1 cellular context compared by ENCODE assay signal in the genomic region with DNA sequence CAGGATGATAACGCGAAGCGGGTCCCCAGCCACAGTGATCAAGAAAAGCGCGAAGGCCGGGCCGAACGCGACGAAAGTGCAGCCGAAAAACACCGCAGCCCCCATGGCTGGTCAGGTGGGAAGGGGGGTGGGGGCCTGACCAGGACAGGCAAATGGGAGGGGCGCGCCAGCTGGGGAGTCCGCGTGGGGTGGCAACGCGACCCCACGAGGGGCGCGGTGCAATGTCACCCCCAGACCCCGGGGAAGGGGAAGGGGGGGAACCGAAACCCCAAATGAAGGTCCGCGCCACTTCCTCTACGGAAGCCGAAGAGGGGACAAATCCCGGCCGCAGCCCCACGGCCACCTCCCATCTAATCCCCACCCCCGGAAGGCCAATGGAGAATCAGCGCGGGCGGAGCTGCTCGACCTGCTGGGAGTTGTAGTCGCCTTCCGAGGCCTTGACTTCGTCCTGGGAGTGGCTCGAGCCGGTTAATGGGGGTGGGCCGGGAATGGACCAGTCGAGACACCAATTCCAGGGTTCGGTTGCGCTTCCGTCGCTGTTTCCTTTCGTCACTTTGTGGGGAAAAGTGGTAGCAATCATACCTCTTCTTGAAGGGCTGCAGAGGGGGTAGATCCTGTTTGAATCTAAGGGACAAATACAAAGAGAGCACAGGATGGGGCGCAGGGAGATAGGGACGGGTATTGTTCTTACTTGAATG.
A peak's percentile ranks its signal among the peaks of the same experiment; 100 is the strongest.
TF ChIP-seq lines count a peak whose summit lies in the region.

Gene APH1A, minus strand, starts transcription at position 311 of the 698 bp plus-strand sequence. Its CDS starts 206 bp downstream, at position 105.

TF ChIP-seq in HepG2, 621 proteins besides CTCF, POLR2A, EP300 and RAD21 (continued from another document and continues in another):
- TF ChIP-seq NFE2L1 (CRISPR knock-in tag; IDR thresholded peaks at IDR 0.05; ENCODE audit: borderline replicate concordance) (no peak), BCL6 (CRISPR knock-in tag; IDR thresholded peaks at IDR 0.05) (no peak), ZNF407 (CRISPR knock-in tag; IDR thresholded peaks at IDR 0.05; ENCODE audit: not compliant biosample characterization) (no peak), ZNF432 (CRISPR knock-in tag; IDR thresholded peaks at IDR 0.05; ENCODE audit: borderline replicate concordance) (no peak), SRF (IDR thresholded peaks at IDR 0.05; ENCODE audit: low read depth, low read length) (no peak), PCBP2 (optimal IDR thresholded peaks at IDR 0.05; ENCODE audit: low read depth, low read length, poor library complexity, severe bottlenecking) (no peak), RXRB (CRISPR knock-in tag; IDR thresholded peaks at IDR 0.05; ENCODE audit: borderline replicate concordance) (no peak), ZFP82 (CRISPR knock-in tag; IDR thresholded peaks at IDR 0.05; ENCODE audit: borderline replicate concordance) (no peak), ZNF660 (CRISPR knock-in tag; IDR thresholded peaks at IDR 0.05; ENCODE audit: borderline replicate concordance, low read depth) (no peak), ARID3A (IDR thresholded peaks at IDR 0.05; ENCODE audit: low read depth, low read length) (no peak), E2F5 (CRISPR knock-in tag; conservative IDR thresholded peaks at IDR 0.05) (no peak), ZBTB33 (CRISPR knock-in tag; IDR thresholded peaks at IDR 0.05) (no peak), EZH2 (conservative IDR thresholded peaks at IDR 0.05; ENCODE audit: low read depth, low read length) (no peak), SRSF1 (optimal IDR thresholded peaks at IDR 0.05; ENCODE audit: low read depth, low read length) (peak; percentile 89), ZNF879 (CRISPR knock-in tag; IDR thresholded peaks at IDR 0.05) (peak; percentile 62; the same call in 1 of the 2 replicates), REXO4 (CRISPR knock-in tag; IDR thresholded peaks at IDR 0.05; ENCODE audit: borderline replicate concordance) (no peak), ZNF75D (CRISPR knock-in tag; IDR thresholded peaks at IDR 0.05; ENCODE audit: borderline replicate concordance) (no peak), ZSCAN20 (CRISPR knock-in tag; IDR thresholded peaks at IDR 0.05; ENCODE audit: borderline replicate concordance) (no peak), TAF1 (CRISPR knock-in tag; IDR thresholded peaks at IDR 0.05) (peak; percentile 59), NCOA2 (CRISPR knock-in tag; IDR thresholded peaks at IDR 0.05) (0 out of 2 replicates have a peak, but pooled peaks have one; percentile 16), POGZ (CRISPR knock-in tag; IDR thresholded peaks at IDR 0.05) (peak; percentile 69; the same call in 1 of the 2 replicates), PHB2 (IDR thresholded peaks at IDR 0.05; ENCODE audit: partially characterized antibody) (no peak), ZNF557 (CRISPR knock-in tag; IDR thresholded peaks at IDR 0.05) (no peak), SP2 (CRISPR knock-in tag; IDR thresholded peaks at IDR 0.05) (peak; percentile 73), KMT2A (CRISPR knock-in tag; IDR thresholded peaks at IDR 0.05) (peak; percentile 93), RFXANK (CRISPR knock-in tag; IDR thresholded peaks at IDR 0.05) (0 out of 2 replicates have a peak, but pooled peaks have one; percentile 33), SNAPC2 (CRISPR knock-in tag; IDR thresholded peaks at IDR 0.05) (no peak), STAG1 (CRISPR knock-in tag; IDR thresholded peaks at IDR 0.05) (no peak), NRL (CRISPR knock-in tag; IDR thresholded peaks at IDR 0.05; ENCODE audit: borderline replicate concordance) (no peak), ARNT (IDR thresholded peaks at IDR 0.05) (no peak), TIGD3 (CRISPR knock-in tag; IDR thresholded peaks at IDR 0.05; ENCODE audit: borderline replicate concordance) (peak; percentile 45; the same call in 1 of the 2 replicates), CBX2 (IDR thresholded peaks at IDR 0.05; ENCODE audit: low read depth, low read length) (no peak), CBX2 (CRISPR knock-in tag; IDR thresholded peaks at IDR 0.05; ENCODE audit: low read depth) (no peak), HDAC6 (IDR thresholded peaks at IDR 0.05; ENCODE audit: low read depth, low read length) (no peak), NFIC (IDR thresholded peaks at IDR 0.05; ENCODE audit: low read length) (no peak), RORA (CRISPR knock-in tag; IDR thresholded peaks at IDR 0.05) (no peak), MYPOP (CRISPR knock-in tag; IDR thresholded peaks at IDR 0.05) (0 out of 2 replicates have a peak, but pooled peaks have one; percentile 31)
- TF ChIP-seq, protein P1, sequence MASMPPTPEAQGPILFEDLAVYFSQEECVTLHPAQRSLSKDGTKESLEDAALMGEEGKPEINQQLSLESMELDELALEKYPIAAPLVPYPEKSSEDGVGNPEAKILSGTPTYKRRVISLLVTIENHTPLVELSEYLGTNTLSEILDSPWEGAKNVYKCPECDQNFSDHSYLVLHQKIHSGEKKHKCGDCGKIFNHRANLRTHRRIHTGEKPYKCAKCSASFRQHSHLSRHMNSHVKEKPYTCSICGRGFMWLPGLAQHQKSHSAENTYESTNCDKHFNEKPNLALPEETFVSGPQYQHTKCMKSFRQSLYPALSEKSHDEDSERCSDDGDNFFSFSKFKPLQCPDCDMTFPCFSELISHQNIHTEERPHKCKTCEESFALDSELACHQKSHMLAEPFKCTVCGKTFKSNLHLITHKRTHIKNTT (CRISPR knock-in tag; IDR thresholded peaks at IDR 0.05) = no peak
- TF ChIP-seq, protein P2, sequence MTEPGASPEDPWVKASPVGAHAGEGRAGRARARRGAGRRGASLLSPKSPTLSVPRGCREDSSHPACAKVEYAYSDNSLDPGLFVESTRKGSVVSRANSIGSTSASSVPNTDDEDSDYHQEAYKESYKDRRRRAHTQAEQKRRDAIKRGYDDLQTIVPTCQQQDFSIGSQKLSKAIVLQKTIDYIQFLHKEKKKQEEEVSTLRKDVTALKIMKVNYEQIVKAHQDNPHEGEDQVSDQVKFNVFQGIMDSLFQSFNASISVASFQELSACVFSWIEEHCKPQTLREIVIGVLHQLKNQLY (CRISPR knock-in tag; IDR thresholded peaks at IDR 0.05) = no peak
- TF ChIP-seq, protein P3, sequence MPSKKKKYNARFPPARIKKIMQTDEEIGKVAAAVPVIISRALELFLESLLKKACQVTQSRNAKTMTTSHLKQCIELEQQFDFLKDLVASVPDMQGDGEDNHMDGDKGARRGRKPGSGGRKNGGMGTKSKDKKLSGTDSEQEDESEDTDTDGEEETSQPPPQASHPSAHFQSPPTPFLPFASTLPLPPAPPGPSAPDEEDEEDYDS (CRISPR knock-in tag; IDR thresholded peaks at IDR 0.05) = peak; percentile 33
- TF ChIP-seq, protein P4, sequence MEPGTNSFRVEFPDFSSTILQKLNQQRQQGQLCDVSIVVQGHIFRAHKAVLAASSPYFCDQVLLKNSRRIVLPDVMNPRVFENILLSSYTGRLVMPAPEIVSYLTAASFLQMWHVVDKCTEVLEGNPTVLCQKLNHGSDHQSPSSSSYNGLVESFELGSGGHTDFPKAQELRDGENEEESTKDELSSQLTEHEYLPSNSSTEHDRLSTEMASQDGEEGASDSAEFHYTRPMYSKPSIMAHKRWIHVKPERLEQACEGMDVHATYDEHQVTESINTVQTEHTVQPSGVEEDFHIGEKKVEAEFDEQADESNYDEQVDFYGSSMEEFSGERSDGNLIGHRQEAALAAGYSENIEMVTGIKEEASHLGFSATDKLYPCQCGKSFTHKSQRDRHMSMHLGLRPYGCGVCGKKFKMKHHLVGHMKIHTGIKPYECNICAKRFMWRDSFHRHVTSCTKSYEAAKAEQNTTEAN (CRISPR knock-in tag; conservative IDR thresholded peaks at IDR 0.05) = no peak; the same call in 1 of the 2 replicates
